In genomic region chr3:48130321-48130881, GRCh38 we compare ENCODE assay signal across 10 cellular contexts. TPM values are rescaled to one million over a fixed set of nuclear protein-coding genes. Genes with fewer than 3 reads are reported as not detected.
DNase-seq lines count a peak whose midpoint lies in the region; ATAC-seq and TF ChIP-seq lines count a peak whose summit lies in the region.
"Had no signal": no experiment of that assay in that cellular context is flagged by ENCODE, and none has a peak within 500 bp of the region (broad histone marks: within the 10 kb centered on the region; RNA-seq: fewer than 3 reads in every experiment).

No MANE protein-coding gene starts in this region.

- intact Hi-C loops in lower lobe of right lung (cut with DNase I), result no loop called here

- peak overlapping the region; percentile 78 for H3K27ac ChIP-seq in lower lobe of right lung
- peak overlapping the region; percentile 75 for H3K27ac ChIP-seq in subcutaneous abdominal adipose tissue (ENCODE audit: low read depth, low read length)
- H3K27ac ChIP-seq: KMS-11 had no signal

- peak; percentile 79 for DNase-seq in HFF-Myc (ENCODE audit: extremely low read depth, low read depth)
- peak; percentile 84 to 97 for DNase-seq in dermis microvascular lymphatic vessel endothelial cell (ENCODE audit: low read depth in 2 of 2)
- DNase-seq in lower lobe of right lung, result peak; percentile 67
- DNase-seq in activated naive CD4-positive, alpha-beta T cell treated with anti-CD3 and anti-CD28 coated beads, Interleukin-2, amount 50 U/mL, for 72 hours (ENCODE audit: low spot score in 2 of 2), result no peak
- DNase-seq in stimulated activated naive CD4-positive, alpha-beta T cell treated with Interleukin-2 at 50 U/mL for 16 hours (lab: John Stamatoyannopoulos, UW), result no peak
- DNase-seq: activated CD4-positive, alpha-beta T cell treated with anti-CD3 and anti-CD28 coated beads for 36 hours had no signal

- H3K9me3 Mint-ChIP-seq in activated naive CD4-positive, alpha-beta T cell treated with anti-CD3 and anti-CD28 coated beads, Interleukin-2, amount 50 U/mL, for 72 hours, result no peaks in the 10 kb centered on the region

- no peaks in the 10 kb centered on the region for H3K36me3 ChIP-seq in lower lobe of right lung
- no peaks in the 10 kb centered on the region for H3K36me3 ChIP-seq in subcutaneous abdominal adipose tissue (ENCODE audit: control insufficient read depth in 5 of 5, insufficient read depth in 5 of 5, low read length in 5 of 5)

- H3K4me1 ChIP-seq in lower lobe of right lung (peaks cover 21% of the 10 kb centered on the region), subcutaneous abdominal adipose tissue (ENCODE audit: control insufficient read depth in 5 of 5, insufficient read depth in 5 of 5, low read length in 5 of 5) (peaks cover 10 to 23% (median 20%) of the 10 kb centered on the region in 5 donors)

- H3K4me3 ChIP-seq in HFF-Myc (replicated peaks; ENCODE audit: low read depth, low read length), result no peak overlapping the region
- no peak overlapping the region for H3K4me3 ChIP-seq in lower lobe of right lung
- H3K4me3 ChIP-seq in subcutaneous abdominal adipose tissue (ENCODE audit: low read depth in 1 of 5, low read length in 5 of 5), result peak overlapping the region in 3 of 5 donors; percentile 22 to 35 (median 33)

- H3K36me3 Mint-ChIP-seq in activated naive CD4-positive, alpha-beta T cell treated with anti-CD3 and anti-CD28 coated beads, Interleukin-2, amount 50 U/mL, for 72 hours, result no peaks in the 10 kb centered on the region

- H3K9me3 ChIP-seq in lower lobe of right lung (no peaks in the 10 kb centered on the region), subcutaneous abdominal adipose tissue (ENCODE audit: control insufficient read depth in 5 of 5, low read length in 5 of 5) (no peaks in the 10 kb centered on the region)

- TF ChIP-seq CTCF in HFF-Myc (IDR thresholded peaks at IDR 0.05; ENCODE audit: low read depth, low read length, missing control alignments) (no peak), lower lobe of right lung (IDR thresholded peaks at IDR 0.05) (no peak)

- peak overlapping the region in 3 of 5 donors; percentile 24 to 55 (median 28) for H3K9ac ChIP-seq in subcutaneous abdominal adipose tissue (ENCODE audit: low read length in 5 of 5)
- H3K9ac ChIP-seq: KMS-11 had no signal

- H3K27me3 ChIP-seq in lower lobe of right lung (ENCODE audit: low read depth) (no peaks in the 10 kb centered on the region), subcutaneous abdominal adipose tissue (ENCODE audit: control insufficient read depth in 5 of 5, insufficient read depth in 4 of 5, low read length in 5 of 5) (no peaks in the 10 kb centered on the region)

- H3K27ac Mint-ChIP-seq in activated naive CD4-positive, alpha-beta T cell treated with anti-CD3 and anti-CD28 coated beads, Interleukin-2, amount 50 U/mL, for 72 hours, result no peak overlapping the region
- H3K27ac Mint-ChIP-seq: activated CD4-positive, alpha-beta T cell treated with anti-CD3 and anti-CD28 coated beads for 36 hours had no signal

- ATAC-seq in lower lobe of right lung (peak; percentile 92 to 93), HG03095 (IDR thresholded peaks at IDR 0.05; ENCODE audit: unreplicated experiment) (no peak), HG03097 (IDR thresholded peaks at IDR 0.05; ENCODE audit: low FRiP score, unreplicated experiment) (no peak)
- ATAC-seq in activated naive CD4-positive, alpha-beta T cell treated with anti-CD3 and anti-CD28 coated beads, Interleukin-2, amount 50 U/mL, for 72 hours, result no peak
- ATAC-seq: activated CD4-positive, alpha-beta T cell treated with anti-CD3 and anti-CD28 coated beads for 36 hours had no signal

RNA-seq across cellular contexts. Expression of gene CDC25A, which starts 57.8 kb away (rescaled TPM):
- 8.6 and 9.1 TPM in 2 replicates for total RNA-seq in dermis microvascular lymphatic vessel endothelial cell
- 0.83 TPM for total RNA-seq in lower lobe of right lung
- 10 to 100 TPM; 29.0 to 37.6 TPM for total RNA-seq in activated naive CD4-positive, alpha-beta T cell treated with anti-CD3 and anti-CD28 coated beads, Interleukin-2, amount 50 U/mL, for 72 hours

Comparison
In these comparisons a context has a peak if more than half of its experiments do, and no peak if none do; other contexts are left out.
1. DNase-seq: peak in HFF-Myc (single experiment), dermis microvascular lymphatic vessel endothelial cell (2 of 2) and lower lobe of right lung (single experiment); none in activated naive CD4-positive, alpha-beta T cell treated with anti-CD3 and anti-CD28 coated beads, Interleukin-2, amount 50 U/mL, for 72 hours (0 of 2) and stimulated activated naive CD4-positive, alpha-beta T cell treated with Interleukin-2 at 50 U/mL for 16 hours (single experiment).
2. H3K4me3 ChIP-seq: peak in subcutaneous abdominal adipose tissue (3 of 5); none in HFF-Myc (single experiment) and lower lobe of right lung (single experiment).
3. ATAC-seq: peak in lower lobe of right lung (2 of 2); none in HG03095 (single experiment), activated naive CD4-positive, alpha-beta T cell treated with anti-CD3 and anti-CD28 coated beads, Interleukin-2, amount 50 U/mL, for 72 hours (0 of 2) and HG03097 (single experiment).